Comparison of ENCODE assay signal across 24 cellular contexts in genomic region chr6:97293198-97293696, GRCh38. TPM values are rescaled to one million over a fixed set of nuclear protein-coding genes. Genes with fewer than 3 reads are reported as not detected.
DNase-seq lines count a peak whose midpoint lies in the region; ATAC-seq, FAIRE-seq and TF ChIP-seq lines count a peak whose summit lies in the region.
"Had no signal": no experiment of that assay in that cellular context is flagged by ENCODE, and none has a peak within 500 bp of the region (broad histone marks: within the 10 kb centered on the region; RNA-seq: fewer than 3 reads in every experiment).

No MANE protein-coding gene starts in this region.

- H3K27ac ChIP-seq in SJSA1 (peak overlapping the region; percentile 22), foreskin keratinocyte (no peak overlapping the region), small intestine (ENCODE audit: low read depth in 1 of 2, low read length in 1 of 2) (no peak overlapping the region)
- H3K27ac ChIP-seq: C4-2B had no signal

- no peaks in the 10 kb centered on the region; the same call in 1 of the 2 replicates for H3K9me3 ChIP-seq in SJSA1 (replicated peaks)
- H3K9me3 ChIP-seq in small intestine (ENCODE audit: control insufficient read depth, low read depth) = no peaks in the 10 kb centered on the region
- H3K9me3 ChIP-seq: Caco-2 had no signal

- ATAC-seq in foreskin keratinocyte (no peak), GM19463 (IDR thresholded peaks at IDR 0.05; ENCODE audit: unreplicated experiment) (no peak)
- ATAC-seq: CD8-positive, alpha-beta T cell; Panc1; SK-N-SH treated with all-trans-retinoic acid at 6 μM for 48 hours had no signal

- H3K27me3 ChIP-seq in SJSA1 (replicated peaks) = no peaks in the 10 kb centered on the region; the same call in 1 of the 2 replicates
- peaks cover 5% of the 10 kb centered on the region for H3K27me3 ChIP-seq in foreskin keratinocyte
- H3K27me3 ChIP-seq in small intestine (ENCODE audit: control insufficient read depth in 2 of 2, insufficient read depth in 2 of 2, low read length in 2 of 2) = no peaks in the 10 kb centered on the region

- no peak for FAIRE-seq in small intestine (lab: Jason Lieb, UNC)
- FAIRE-seq: GM12891, H54 had no signal

- H3K4me3 ChIP-seq in SJSA1 (no peak overlapping the region), small intestine (ENCODE audit: low read depth in 1 of 2, low read length in 2 of 2) (no peak overlapping the region)

- DNase-seq in LHCN-M2 (ENCODE audit: low read depth) = peak; percentile 21
- DNase-seq in SJSA1 (ENCODE audit: low read depth in 1 of 2, low spot score in 2 of 2) = no peak
- DNase-seq in foreskin keratinocyte = peak; percentile 17 to 28
- peak; percentile 3 for DNase-seq in small intestine
- no peak for DNase-seq in SHP77 (lab: John Stamatoyannopoulos, UW)
- no peak for DNase-seq in 8988T
- DNase-seq: Caco-2; CD8-positive, alpha-beta T cell; GF-D8; KG1; NCI-H1092; NCI-H1417 treated with DMSO at 0.1 percent for 48 hours; NCI-H1694 treated with DMSO at 0.1 percent for 48 hours; NCI-H2081; NCI-H2227 treated with DMSO at 0.1 percent for 48 hours; NCI-H510A; NCI-H69; SIG-M5 had no signal

- H3K4me1 ChIP-seq in SJSA1 (replicated peaks) = peaks cover 26% of the 10 kb centered on the region
- no peaks in the 10 kb centered on the region for H3K4me1 ChIP-seq in foreskin keratinocyte
- H3K4me1 ChIP-seq in small intestine (ENCODE audit: control insufficient read depth in 2 of 2, insufficient read depth in 1 of 2, low read depth in 1 of 2, low read length in 1 of 2) = no peaks in the 10 kb centered on the region
- H3K4me1 ChIP-seq: Caco-2 had no signal

- H3K36me3 ChIP-seq in SJSA1 (no peaks in the 10 kb centered on the region), small intestine (ENCODE audit: control insufficient read depth in 2 of 2, insufficient read depth in 2 of 2, low read length in 2 of 2) (no peaks in the 10 kb centered on the region)

- WGBS in small intestine, 3 donors = 79 to 88% (median 85%) methylated on average over 2 of the region's 2 CpGs

- no peak for TF ChIP-seq CTCF in foreskin keratinocyte (conservative IDR thresholded peaks at IDR 0.05)

RNA-seq across cellular contexts. Expression of gene MMS22L, which starts 10.2 kb away (rescaled TPM):
- total RNA-seq in LHCN-M2 (2014; rRNA removed) (26.2 and 31.3 TPM in 2 replicates), foreskin keratinocyte (22.4 and 29.0 TPM in 2 replicates)
- 4.7 TPM for polyA plus RNA-seq in LHCN-M2 (2012)
- total RNA-seq in SJSA1 (2014; rRNA removed; shearing (Covaris generic)) = 34.9 and 36.4 TPM in 2 replicates
- polyA plus RNA-seq in foreskin keratinocyte (2.8 and 4.0 TPM in 2 replicates), small intestine (1 to 10 TPM in 2 of 3 donors, under 1 TPM in 1; 0.54 to 3.3 (median 1.8) TPM)

Comparison
In these comparisons a context has a peak if more than half of its experiments do, and no peak if none do; other contexts are left out.
1. DNase-seq: peak in LHCN-M2 (single experiment), foreskin keratinocyte (2 of 2) and small intestine (single experiment); none in SJSA1 (0 of 2), SHP77 (0 of 2) and 8988T (single experiment).